In the genomic region with DNA sequence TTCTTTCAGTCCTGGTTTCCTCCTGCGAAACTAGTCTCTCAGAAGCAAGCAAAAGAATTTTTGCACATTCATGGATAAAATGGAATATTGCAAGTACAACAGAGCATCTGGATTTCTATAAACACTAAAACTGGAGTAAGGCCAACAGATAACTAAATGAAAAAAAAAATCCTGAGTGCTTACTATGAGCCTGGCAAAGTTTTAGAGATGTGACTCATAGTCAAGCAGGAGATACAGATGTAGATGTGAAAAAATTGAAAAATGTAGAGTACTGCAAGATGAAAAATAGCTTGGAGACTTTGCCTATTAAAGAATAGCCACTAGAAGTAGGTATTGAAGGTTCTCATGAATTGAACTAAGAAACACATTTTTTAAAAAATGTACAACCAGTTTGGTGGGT, we compare ENCODE assay signal across 22 cellular contexts.
DNase-seq lines count a peak whose midpoint lies in the region; ATAC-seq and TF ChIP-seq lines count a peak whose summit lies in the region.
"Had no signal": no experiment of that assay in that cellular context is flagged by ENCODE, and none has a peak within 500 bp of the region (broad histone marks: within the 10 kb centered on the region; RNA-seq: fewer than 3 reads in every experiment).

No MANE protein-coding gene starts in this region.

- POLR2A ChIA-PET in GM10248 (lab: Yijun Ruan, JAX) = no interaction called here

- H3K4me2 ChIP-seq in GM23248 (ENCODE audit: unreplicated experiment) = peak overlapping the region; percentile 17
- H3K4me2 ChIP-seq: BLaER1 had no signal

- TF ChIP-seq CTCF in fibroblast of mammary gland (conservative IDR thresholded peaks at IDR 0.05; ENCODE audit: control insufficient read depth, insufficient read depth, low read depth, low read length) = no peak
- TF ChIP-seq CTCF in GM10266 (IDR thresholded peaks at IDR 0.05; ENCODE audit: control insufficient read depth, insufficient read depth, low read depth, missing control alignments) = no peak
- TF ChIP-seq CTCF in GM10248 (IDR thresholded peaks at IDR 0.05; ENCODE audit: control extremely low read depth, extremely low read depth, low read depth, missing control alignments) = no peak

- H3K9ac ChIP-seq in GM23248 (no peak overlapping the region), adipocyte (ENCODE audit: low read length) (no peak overlapping the region)
- H3K9ac ChIP-seq: BLaER1, parathyroid adenoma had no signal

- no peak overlapping the region for H3K27ac ChIP-seq in GM23248
- H3K27ac ChIP-seq: BLaER1, gastrocnemius medialis, parathyroid adenoma, VCaP had no signal

- H4K20me1 ChIP-seq in GM23248 (ENCODE audit: insufficient read depth) = no peaks in the 10 kb centered on the region
- H4K20me1 ChIP-seq: BLaER1 had no signal

- H3K27me3 ChIP-seq in GM23248 (replicated peaks; ENCODE audit: insufficient read depth) = no peaks in the 10 kb centered on the region
- no peaks in the 10 kb centered on the region for H3K27me3 ChIP-seq in adipocyte (replicated peaks; ENCODE audit: control insufficient read depth, insufficient read depth, low read length)
- H3K27me3 ChIP-seq: BLaER1, gastrocnemius medialis had no signal

- no peak overlapping the region for H2AFZ ChIP-seq in GM23248
- H2AFZ ChIP-seq: parathyroid adenoma had no signal

- 47 to 67% methylated on average over 1 of the region's 1 CpG for WGBS in GM23248 (ENCODE audit: low coverage in 1 of 2, low lambda C conversion rate in 2 of 2, missing lambda C conversion rate in 2 of 2), 2 experiments

- no peak for ATAC-seq in GM18502 (IDR thresholded peaks at IDR 0.05; ENCODE audit: poor library complexity, unreplicated experiment)
- ATAC-seq: effector memory CD8-positive, alpha-beta T cell; gastrocnemius medialis; left lobe of liver; T-cell had no signal

- H3K4me1 ChIP-seq in GM23248 (ENCODE audit: insufficient read depth) (peaks cover 12% of the 10 kb centered on the region), adipocyte (ENCODE audit: control insufficient read depth, insufficient read depth, low read length) (peaks cover 17% of the 10 kb centered on the region)
- H3K4me1 ChIP-seq: BLaER1, gastrocnemius medialis, parathyroid adenoma had no signal

- peaks cover 16% of the 10 kb centered on the region; the same call in 1 of the 2 replicates for H3F3A ChIP-seq in GM23248 (ENCODE audit: insufficient read depth)

- no peaks in the 10 kb centered on the region for H3K9me2 ChIP-seq in GM23248 (ENCODE audit: insufficient read depth)

- H3K9me3 ChIP-seq in GM23248 (ENCODE audit: low read depth) = no peaks in the 10 kb centered on the region
- H3K9me3 ChIP-seq in adipocyte (ENCODE audit: control insufficient read depth, low read length) = peaks cover 8% of the 10 kb centered on the region
- H3K9me3 ChIP-seq: gastrocnemius medialis had no signal

- no peaks in the 10 kb centered on the region for H3K79me2 ChIP-seq in GM23248 (ENCODE audit: insufficient read depth)
- H3K79me2 ChIP-seq: parathyroid adenoma had no signal

- CTCF ChIA-PET in GM10248 (lab: Yijun Ruan, JAX) = no interaction called here

- H3K36me3 ChIP-seq in GM23248 (ENCODE audit: low read depth) (no peaks in the 10 kb centered on the region), adipocyte (ENCODE audit: control insufficient read depth, insufficient read depth, low read length, severe bottlenecking) (no peaks in the 10 kb centered on the region)
- H3K36me3 ChIP-seq: BLaER1, gastrocnemius medialis had no signal

- H3K4me3 ChIP-seq in GM23248 (no peak overlapping the region), adipocyte (ENCODE audit: low read length) (no peak overlapping the region), fibroblast of mammary gland (ENCODE audit: control insufficient read depth, low read depth, low read length) (no peak overlapping the region), skeletal muscle cell (ENCODE audit: low read depth, low read length) (no peak overlapping the region)
- H3K4me3 ChIP-seq: BLaER1, gastrocnemius medialis had no signal

- DNase-seq in GM23248 (peak; percentile 64), adipocyte (ENCODE audit: low read depth) (peak; percentile 82), fibroblast of mammary gland (ENCODE audit: low read depth) (peak; percentile 87), skeletal muscle cell (ENCODE audit: low read depth) (peak; percentile 59), GM10266 (ENCODE audit: extremely low spot score) (no peak), GM10248 (ENCODE audit: extremely low spot score) (no peak)
- no peak for DNase-seq in activated effector memory CD4-positive, alpha-beta T cell treated with anti-CD3 and anti-CD28 coated beads, Interleukin-2, amount 50 U/mL, for 16 hours
- DNase-seq: activated CD4-positive, alpha-beta memory T cell treated with anti-CD3 and anti-CD28 coated beads for 36 hours; activated naive CD4-positive, alpha-beta T cell treated with anti-CD3 and anti-CD28 coated beads, Interleukin-2, amount 50 U/mL, for 16 hours; activated T-cell treated with anti-CD3 and anti-CD28 coated beads, Interleukin-2, amount 50 U/mL, for 1 hour; central memory CD4-positive, alpha-beta T cell; effector memory CD8-positive, alpha-beta T cell; gastrocnemius medialis; MM.1S; NCI-H1694; NCI-H345; T-cell had no signal

- in situ Hi-C loops in GM23248 (cut with MboI) = no loop called here

Comparison
In these comparisons a context has a peak if more than half of its experiments do, and no peak if none do; other contexts are left out.
1. DNase-seq: peak in GM23248 (single experiment), adipocyte (single experiment), fibroblast of mammary gland (single experiment) and skeletal muscle cell (single experiment); none in activated effector memory CD4-positive, alpha-beta T cell treated with anti-CD3 and anti-CD28 coated beads, Interleukin-2, amount 50 U/mL, for 16 hours (single experiment), GM10266 (single experiment) and GM10248 (single experiment).